ENCODE assay signal across 8 cellular contexts in genomic region chr1:156115514-156116374, GRCh38.
DNase-seq lines count a peak whose midpoint lies in the region; ATAC-seq and TF ChIP-seq lines count a peak whose summit lies in the region.

No MANE protein-coding gene starts in this region.

- TF ChIP-seq CTCF in LNCaP clone FGC (IDR thresholded peaks at IDR 0.05; ENCODE audit: control insufficient read depth, extremely low read depth, insufficient read depth) = no peak

- peak overlapping the region; percentile 100 for H3K27ac ChIP-seq in rectal smooth muscle tissue (ENCODE audit: low read depth, low read length)

- DNase-seq in DMS114 treated with DMSO at 0.1 percent for 48 hours (lab: John Stamatoyannopoulos, UW; ENCODE audit: unreplicated experiment) (peak; percentile 66), LNCaP clone FGC (ENCODE audit: low read depth) (no peak), amygdala (lab: John Stamatoyannopoulos, UW) (peak in 35 of 56 donors; percentile 19 to 78 (median 58)), hypothalamus (lab: John Stamatoyannopoulos, UW) (peak in 41 of 51 donors; percentile 23 to 82 (median 58))
- no peak for DNase-seq in stimulated activated CD4-positive, alpha-beta T cell treated with anti-CD3 and anti-CD28 coated beads, Interleukin-4, amount 100 ng/mL, for 1 hour

- ATAC-seq in GM21825 (IDR thresholded peaks at IDR 0.05; ENCODE audit: unreplicated experiment) = no peak
- ATAC-seq in HG03571 (IDR thresholded peaks at IDR 0.05; ENCODE audit: unreplicated experiment) = no peak

- H3K9ac ChIP-seq in rectal smooth muscle tissue (ENCODE audit: low read length) = peak overlapping the region; percentile 99

- peaks cover 3% of the 10 kb centered on the region for H3K36me3 ChIP-seq in rectal smooth muscle tissue (ENCODE audit: control insufficient read depth, insufficient read depth, low read length)

- peaks cover 34% of the 10 kb centered on the region for H3K4me1 ChIP-seq in rectal smooth muscle tissue (ENCODE audit: control insufficient read depth, insufficient read depth, low read length)

- peaks cover 2% of the 10 kb centered on the region for H3K27me3 ChIP-seq in rectal smooth muscle tissue (ENCODE audit: control insufficient read depth, insufficient read depth, low read length)

- H3K4me3 ChIP-seq in LNCaP clone FGC (ENCODE audit: low read depth, low read length) = peak overlapping the region; percentile 97
- peak overlapping the region; percentile 100 for H3K4me3 ChIP-seq in rectal smooth muscle tissue (ENCODE audit: low read length)

Comparison
In these comparisons a context has a peak if more than half of its experiments do, and no peak if none do; other contexts are left out.
1. DNase-seq: peak in DMS114 treated with DMSO at 0.1 percent for 48 hours (single experiment), amygdala (35 of 56) and hypothalamus (41 of 51); none in LNCaP clone FGC (single experiment) and stimulated activated CD4-positive, alpha-beta T cell treated with anti-CD3 and anti-CD28 coated beads, Interleukin-4, amount 100 ng/mL, for 1 hour (single experiment).